Comparison of ENCODE assay signal across 8 cellular contexts in genomic region chr19:8005534-8006256, GRCh38. TPM values are rescaled to one million over a fixed set of nuclear protein-coding genes. Genes with fewer than 3 reads are reported as not detected.
DNase-seq lines count a peak whose midpoint lies in the region; ATAC-seq and TF ChIP-seq lines count a peak whose summit lies in the region.

ELAVL1 (minus strand) TSS chr19:8005641; CDS start chr19:7991815, 13,826 bp downstream.

- H3K27me3 ChIP-seq in CD4-positive, CD25-positive, alpha-beta regulatory T cell (ENCODE audit: control insufficient read depth, insufficient read depth, low read length): no peaks in the 10 kb centered on the region
- H3K27me3 ChIP-seq in NT2/D1 (ENCODE audit: insufficient read depth, insufficient read length): no peaks in the 10 kb centered on the region

- no peaks in the 10 kb centered on the region for H3K36me3 ChIP-seq in CD4-positive, CD25-positive, alpha-beta regulatory T cell (ENCODE audit: control insufficient read depth, insufficient read depth, low read length)
- peaks cover 45% of the 10 kb centered on the region for H3K36me3 ChIP-seq in NT2/D1 (ENCODE audit: insufficient read depth, insufficient read length, low read length)

- H3K9me3 Mint-ChIP-seq in CD4-positive, CD25-positive, alpha-beta regulatory T cell: no peaks in the 10 kb centered on the region
- no peaks in the 10 kb centered on the region for H3K9me3 Mint-ChIP-seq in mesothelial cell of epicardium

- in situ Hi-C loops in endometrial microvascular endothelial cells (cut with HindIII; ENCODE audit: inconsistent ontology term, low pct_unique_long_range_greater_than_20kb, low sequenced_read_pairs): no loop called here

- peak within 1 kb of the TSS; percentile 91 to 94 (median 93) for H3K4me3 Mint-ChIP-seq in CD4-positive, CD25-positive, alpha-beta regulatory T cell
- H3K4me3 Mint-ChIP-seq in mesothelial cell of epicardium: peak within 1 kb of the TSS; percentile 99

- DNase-seq in CD4-positive, CD25-positive, alpha-beta regulatory T cell: peak; percentile 88 to 93 (median 89)
- peak; percentile 40 for DNase-seq in HS-5 (ENCODE audit: low read depth)
- DNase-seq in NT2/D1 (ENCODE audit: low read depth, low spot score): peak; percentile 89
- peak; percentile 57 for DNase-seq in activated CD8-positive, alpha-beta memory T cell treated with anti-CD3 and anti-CD28 coated beads, Interleukin-2, amount 50 U/mL, for 1 hour (ENCODE audit: extremely low read depth)
- DNase-seq in mesothelial cell of epicardium (ENCODE audit: low spot score in 2 of 2, unreplicated experiment in 2 of 2): peak; percentile 91 to 95
- peak; percentile 77 to 78 for DNase-seq in stimulated activated CD8-positive, alpha-beta memory T cell treated with anti-CD3 and anti-CD28 coated beads, Interleukin-15, amount 100 ng/mL, for 4 hours (ENCODE audit: low read depth in 2 of 2)

- peak within 1 kb of the TSS; percentile 98 for H3K9ac ChIP-seq in NT2/D1 (ENCODE audit: insufficient read length, low read depth)

- TF ChIP-seq CTCF in mesothelial cell of epicardium (IDR thresholded peaks at IDR 0.05; ENCODE audit: unreplicated experiment): no peak

- H3K27me3 Mint-ChIP-seq in CD4-positive, CD25-positive, alpha-beta regulatory T cell: no peaks in the 10 kb centered on the region
- no peaks in the 10 kb centered on the region for H3K27me3 Mint-ChIP-seq in mesothelial cell of epicardium (ENCODE audit: low read depth)

- peak within 1 kb of the TSS in 2 of 3 donors; percentile 92 to 96 for H3K27ac Mint-ChIP-seq in CD4-positive, CD25-positive, alpha-beta regulatory T cell
- H3K27ac Mint-ChIP-seq in mesothelial cell of epicardium: peak within 1 kb of the TSS; percentile 99

- H3K4me1 ChIP-seq in CD4-positive, CD25-positive, alpha-beta regulatory T cell (ENCODE audit: control insufficient read depth, insufficient read depth, low read length, poor library complexity, severe bottlenecking): peaks cover 41% of the 10 kb centered on the region
- H3K4me1 ChIP-seq in NT2/D1 (ENCODE audit: insufficient read depth, insufficient read length): peaks cover 12% of the 10 kb centered on the region

- peak; percentile 96 to 97 for ATAC-seq in CD4-positive, CD25-positive, alpha-beta regulatory T cell (ENCODE audit: low read depth in 2 of 2)
- ATAC-seq in GM19452 (IDR thresholded peaks at IDR 0.05; ENCODE audit: unreplicated experiment): peak; percentile 71

- peaks cover 18 to 44% (median 26%) of the 10 kb centered on the region in 4 donors for H3K4me1 Mint-ChIP-seq in CD4-positive, CD25-positive, alpha-beta regulatory T cell
- peaks cover 32% of the 10 kb centered on the region for H3K4me1 Mint-ChIP-seq in mesothelial cell of epicardium

- H3K9me3 ChIP-seq in CD4-positive, CD25-positive, alpha-beta regulatory T cell (ENCODE audit: control insufficient read depth in 2 of 2, low read length in 2 of 2): no peaks in the 10 kb centered on the region
- no peaks in the 10 kb centered on the region for H3K9me3 ChIP-seq in NT2/D1 (ENCODE audit: insufficient read depth, low read length)

- peak within 1 kb of the TSS; percentile 79 for H3K27ac ChIP-seq in CD4-positive, CD25-positive, alpha-beta regulatory T cell (ENCODE audit: insufficient read depth, low read length, poor library complexity, severe bottlenecking)

- H3K4me3 ChIP-seq in CD4-positive, CD25-positive, alpha-beta regulatory T cell (ENCODE audit: low read depth, low read length): peak within 1 kb of the TSS; percentile 72
- H3K4me3 ChIP-seq in NT2/D1 (ENCODE audit: insufficient read length, low read depth): peak within 1 kb of the TSS; percentile 93

- no peaks in the 10 kb centered on the region for H3K36me3 Mint-ChIP-seq in CD4-positive, CD25-positive, alpha-beta regulatory T cell
- no peaks in the 10 kb centered on the region for H3K36me3 Mint-ChIP-seq in mesothelial cell of epicardium

RNA-seq across cellular contexts. Expression of gene ELAVL1, which starts in this region (rescaled TPM):
- 39.6 TPM for total RNA-seq in CD4-positive, CD25-positive, alpha-beta regulatory T cell
- 10 to 100 TPM; 48.0 to 52.0 (median 49.2) TPM for polyA plus RNA-seq in CD4-positive, CD25-positive, alpha-beta regulatory T cell
- 68.0 TPM for total RNA-seq in endometrial microvascular endothelial cells (ENCODE audit: inconsistent ontology term)
- total RNA-seq in mesothelial cell of epicardium: 112 to 119 TPM (median 116 TPM) in 3 replicates

Comparison
In these comparisons a context has a peak if more than half of its experiments do, and no peak if none do; other contexts are left out.
1. Peak in every context shown above with its lines: DNase-seq, ATAC-seq, H3K4me3 ChIP-seq and H3K27ac ChIP-seq.
2. DNase-seq: peak in every context shown above with its lines; median percentile 93 in mesothelial cell of epicardium; 89 in CD4-positive, CD25-positive, alpha-beta regulatory T cell; 89 in NT2/D1; 78 in stimulated activated CD8-positive, alpha-beta memory T cell treated with anti-CD3 and anti-CD28 coated beads, Interleukin-15, amount 100 ng/mL, for 4 hours; 57 in activated CD8-positive, alpha-beta memory T cell treated with anti-CD3 and anti-CD28 coated beads, Interleukin-2, amount 50 U/mL, for 1 hour; 40 in HS-5.